ENCODE assay signal across 14 cellular contexts in the genomic region with DNA sequence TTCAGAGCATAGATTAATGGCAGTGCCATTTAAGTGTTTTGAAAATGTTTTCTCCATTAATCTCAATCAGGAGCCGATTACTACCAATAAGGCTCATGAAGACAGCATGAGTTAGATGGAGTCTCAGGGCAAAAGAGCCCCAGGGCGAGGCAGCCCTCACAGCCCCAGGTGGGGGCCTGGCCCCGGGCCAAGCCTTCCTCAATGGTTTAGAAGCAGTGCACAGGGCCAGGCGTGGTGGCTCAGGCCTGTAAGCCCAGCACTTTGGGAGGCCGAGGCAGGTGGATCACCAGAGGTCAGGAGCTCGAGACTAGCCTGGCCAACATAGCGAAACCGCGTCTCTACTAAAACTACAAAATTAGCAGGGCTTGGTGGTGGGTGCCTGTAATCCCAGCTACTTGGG.
"Had no signal": no experiment of that assay in that cellular context is flagged by ENCODE, and none has a peak within 500 bp of the region (broad histone marks: within the 10 kb centered on the region; RNA-seq: fewer than 3 reads in every experiment).

No MANE protein-coding gene starts in this region.

- H3K27ac Mint-ChIP-seq: activated naive CD8-positive, alpha-beta T cell; endodermal cell; naive B cell had no signal

- H3K4me1 Mint-ChIP-seq: endodermal cell, naive B cell had no signal

- H3K36me3 Mint-ChIP-seq: activated naive CD8-positive, alpha-beta T cell had no signal

- H3K27me3 ChIP-seq: brain microvascular endothelial cell, hepatocyte, right atrium auricular region had no signal

- H3K4me1 ChIP-seq: right atrium auricular region had no signal

- DNase-seq: activated CD4-positive, alpha-beta T cell treated with anti-CD3 and anti-CD28 coated beads, Interleukin-2, amount 50 U/mL, for 1 hour; activated T-cell treated with anti-CD3 and anti-CD28 coated beads, Interleukin-2, amount 50 U/mL, for 1 hour; amygdala; brain microvascular endothelial cell; endodermal cell; erythroblast; kidney glomerular epithelial cell; naive B cell; stimulated activated CD4-positive, alpha-beta T cell treated with anti-CD3 and anti-CD28 coated beads, Interleukin-2, amount 100 ng/mL, for 24 hours; stimulated activated naive CD4-positive, alpha-beta T cell had no signal

- H3K27ac ChIP-seq: brain microvascular endothelial cell, hepatocyte, right atrium auricular region had no signal

- H3K9me3 ChIP-seq: right atrium auricular region had no signal

- H3K4me3 ChIP-seq: hepatocyte, right atrium auricular region had no signal

- H3K4me3 Mint-ChIP-seq: activated naive CD8-positive, alpha-beta T cell; endodermal cell; naive B cell had no signal

- FAIRE-seq: urothelium cell line had no signal

- H3K36me3 ChIP-seq: brain microvascular endothelial cell, right atrium auricular region had no signal
